2 cellular contexts compared by ENCODE assay signal in genomic region chr18:48997985-48998831, GRCh38.
TF ChIP-seq lines count a peak whose summit lies in the region.

No MANE protein-coding gene starts in this region.

TF ChIP-seq in IMR-90, 13 proteins besides CTCF, POLR2A, EP300 and RAD21 (continued from another document):
- TF ChIP-seq MAZ (IDR thresholded peaks at IDR 0.05; ENCODE audit: borderline replicate concordance, low read depth, low read length) (peak; percentile 86), MAFK (IDR thresholded peaks at IDR 0.05; ENCODE audit: low read depth, low read length) (peak; percentile 42; the same call in 1 of the 2 replicates), CHD1 (IDR thresholded peaks at IDR 0.05; ENCODE audit: low read depth, low read length) (no peak), RCOR1 (IDR thresholded peaks at IDR 0.05; ENCODE audit: insufficient replicate concordance, low read length) (no peak), BHLHE40 (IDR thresholded peaks at IDR 0.05; ENCODE audit: low read depth, low read length) (peak; percentile 90), USF2 (IDR thresholded peaks at IDR 0.05; ENCODE audit: low read depth, low read length) (peak; percentile 55; the same call in 1 of the 2 replicates), CEBPB (IDR thresholded peaks at IDR 0.05; ENCODE audit: low read depth, low read length) (peak; percentile 98), RFX5 (IDR thresholded peaks at IDR 0.05; ENCODE audit: low read depth, low read length) (peak; percentile 47; the same call in 1 of the 2 replicates), ELK1 (IDR thresholded peaks at IDR 0.05; ENCODE audit: borderline replicate concordance, low read depth, low read length) (no peak), MXI1 (IDR thresholded peaks at IDR 0.05; ENCODE audit: borderline replicate concordance, low read depth, low read length) (0 out of 2 replicates have a peak, but pooled peaks have one; percentile 40), FOS (IDR thresholded peaks at IDR 0.05; ENCODE audit: low read depth, low read length) (peak; percentile 92)

TF ChIP-seq in HepG2, 621 proteins besides CTCF, POLR2A, EP300 and RAD21 (continued from another document):
- TF ChIP-seq RARA (CRISPR knock-in tag; IDR thresholded peaks at IDR 0.05): peak; percentile 41; the same call in 1 of the 2 replicates
- peak; percentile 63; the same call in 1 of the 2 replicates for TF ChIP-seq ATF3 (CRISPR knock-in tag; IDR thresholded peaks at IDR 0.05)
- TF ChIP-seq ETS1 (CRISPR knock-in tag; IDR thresholded peaks at IDR 0.05): no peak
- no peak for TF ChIP-seq ZNF788 (CRISPR knock-in tag; IDR thresholded peaks at IDR 0.05; ENCODE audit: borderline replicate concordance)
- no peak for TF ChIP-seq ZNF704 (CRISPR knock-in tag; IDR thresholded peaks at IDR 0.05; ENCODE audit: borderline replicate concordance)
- TF ChIP-seq ARID5B (CRISPR knock-in tag; IDR thresholded peaks at IDR 0.05): peak; percentile 42; the same call in 1 of the 2 replicates
- TF ChIP-seq BORCS8-MEF2B (CRISPR knock-in tag; IDR thresholded peaks at IDR 0.05): no peak
- no peak for TF ChIP-seq RFXAP (CRISPR knock-in tag; IDR thresholded peaks at IDR 0.05; ENCODE audit: borderline replicate concordance)
- no peak for TF ChIP-seq FLYWCH1 (CRISPR knock-in tag; IDR thresholded peaks at IDR 0.05)
- peak in 1 of 2 experiments; percentile 92; a peak in 2 of 4 replicates for TF ChIP-seq ATF4 (CRISPR knock-in tag; IDR thresholded peaks at IDR 0.05)
- TF ChIP-seq KAT7 (CRISPR knock-in tag; IDR thresholded peaks at IDR 0.05; ENCODE audit: borderline replicate concordance): no peak
- TF ChIP-seq ATF1 (CRISPR knock-in tag; IDR thresholded peaks at IDR 0.05): no peak
- TF ChIP-seq SAP130 (CRISPR knock-in tag; IDR thresholded peaks at IDR 0.05; ENCODE audit: low read depth): 0 out of 2 replicates have a peak, but pooled peaks have one; percentile 21
- peak; percentile 67 for TF ChIP-seq TEAD3 (CRISPR knock-in tag; optimal IDR thresholded peaks at IDR 0.05; ENCODE audit: borderline replicate concordance)
- no peak for TF ChIP-seq ZNF276 (CRISPR knock-in tag; IDR thresholded peaks at IDR 0.05; ENCODE audit: low read depth)
- peak; percentile 31; the same call in 1 of the 2 replicates for TF ChIP-seq ETV5 (CRISPR knock-in tag; IDR thresholded peaks at IDR 0.05; ENCODE audit: borderline replicate concordance)
- TF ChIP-seq ADNP (CRISPR knock-in tag; IDR thresholded peaks at IDR 0.05): no peak
- peak; percentile 42; the same call in 1 of the 2 replicates for TF ChIP-seq CEBPB (IDR thresholded peaks at IDR 0.05; ENCODE audit: borderline replicate concordance, low read depth, low read length)
- peak; percentile 92 for TF ChIP-seq FOSL2 (CRISPR knock-in tag; IDR thresholded peaks at IDR 0.05)
- no peak for TF ChIP-seq CHD2 (IDR thresholded peaks at IDR 0.05; ENCODE audit: low read depth, low read length)
- no peak for TF ChIP-seq ZBTB46 (CRISPR knock-in tag; IDR thresholded peaks at IDR 0.05; ENCODE audit: borderline replicate concordance)
- no peak for TF ChIP-seq CBFB (CRISPR knock-in tag; IDR thresholded peaks at IDR 0.05)
- 0 out of 2 replicates have a peak, but pooled peaks have one; percentile 20 for TF ChIP-seq FOXA3 (CRISPR knock-in tag; IDR thresholded peaks at IDR 0.05)
- 0 out of 2 replicates have a peak, but pooled peaks have one; percentile 25 for TF ChIP-seq RXRA (CRISPR knock-in tag; IDR thresholded peaks at IDR 0.05)
- 0 out of 2 replicates have a peak, but pooled peaks have one; percentile 24 for TF ChIP-seq ZNF687 (CRISPR knock-in tag; IDR thresholded peaks at IDR 0.05)
- peak; percentile 65 for TF ChIP-seq GATAD2A (CRISPR knock-in tag; IDR thresholded peaks at IDR 0.05)
- 0 out of 2 replicates have a peak, but pooled peaks have one; percentile 13 for TF ChIP-seq GABPB1 (CRISPR knock-in tag; IDR thresholded peaks at IDR 0.05)
- no peak for TF ChIP-seq NONO (IDR thresholded peaks at IDR 0.05)
- no peak for TF ChIP-seq NONO (CRISPR knock-in tag; conservative IDR thresholded peaks at IDR 0.05)
- TF ChIP-seq KDM2A (CRISPR knock-in tag; IDR thresholded peaks at IDR 0.05; ENCODE audit: borderline replicate concordance, low read depth): 0 out of 2 replicates have a peak, but pooled peaks have one; percentile 36
